1 cellular context compared by ENCODE assay signal in the genomic region with DNA sequence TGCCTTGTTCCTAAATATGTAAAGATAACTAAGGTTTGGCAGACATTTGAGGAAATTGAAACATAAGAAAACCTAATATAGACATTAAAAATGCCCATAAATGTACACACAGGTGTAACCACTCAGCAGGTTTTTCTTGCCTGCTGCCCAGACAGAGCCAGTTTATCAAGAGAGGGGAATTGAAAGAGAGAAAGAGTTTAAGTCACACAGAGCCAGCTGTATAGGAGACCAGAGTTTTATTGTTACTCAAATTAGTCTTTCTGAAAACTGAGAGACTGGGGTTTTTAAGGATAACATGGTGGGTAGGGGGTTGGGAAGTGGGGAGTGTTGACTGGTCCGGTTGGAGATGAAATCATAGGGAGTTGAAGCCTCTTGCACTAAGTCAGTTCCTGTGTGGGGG.
TF ChIP-seq lines count a peak whose summit lies in the region.

No MANE protein-coding gene starts in this region.

TF ChIP-seq in H1, 55 proteins besides CTCF, POLR2A, EP300 and RAD21:
- TF ChIP-seq SAP30 (IDR thresholded peaks at IDR 0.05; ENCODE audit: insufficient read depth, insufficient replicate concordance, low read length) (no peak), RBBP5 (IDR thresholded peaks at IDR 0.05; ENCODE audit: borderline replicate concordance, low read depth, low read length) (no peak), TCF12 (IDR thresholded peaks at IDR 0.05; ENCODE audit: low read depth, low read length) (0 out of 2 replicates have a peak, but pooled peaks have one; percentile 35), RNF2 (IDR thresholded peaks at IDR 0.05; ENCODE audit: borderline replicate concordance, low read depth, low read length, missing control alignments, poor library complexity, severe bottlenecking) (no peak), KDM5A (IDR thresholded peaks at IDR 0.05; ENCODE audit: low read length) (no peak), ZNF274 (IDR thresholded peaks at IDR 0.05; ENCODE audit: borderline replicate concordance, extremely low read depth, low read length) (no peak), CBX8 (IDR thresholded peaks at IDR 0.05; ENCODE audit: borderline replicate concordance, low read depth, low read length) (no peak)
